ENCODE assay signal across 25 cellular contexts in the genomic region with DNA sequence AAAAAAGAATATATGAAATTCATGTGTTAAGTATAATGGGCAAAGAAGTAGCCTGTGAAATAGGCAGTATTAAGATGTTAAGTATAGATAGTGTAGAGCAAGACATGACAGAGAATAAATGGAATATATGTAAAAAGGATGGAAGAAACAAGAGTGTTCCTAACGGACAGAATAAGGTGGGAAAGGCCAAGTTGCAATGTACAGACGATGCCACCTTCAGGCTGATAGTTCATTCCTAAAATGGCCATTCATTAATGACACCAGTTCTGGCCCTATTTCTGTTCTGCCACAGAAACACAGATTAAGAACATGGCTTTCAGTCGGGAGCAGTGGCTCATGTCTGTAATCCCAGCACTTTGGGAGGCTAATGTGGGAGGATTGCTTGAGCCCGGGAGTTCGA. TPM values are rescaled to one million over a fixed set of nuclear protein-coding genes. Genes with fewer than 3 reads are reported as not detected.
DNase-seq lines count a peak whose midpoint lies in the region; ATAC-seq, FAIRE-seq and TF ChIP-seq lines count a peak whose summit lies in the region.
"Had no signal": no experiment of that assay in that cellular context is flagged by ENCODE, and none has a peak within 500 bp of the region (broad histone marks: within the 10 kb centered on the region; RNA-seq: fewer than 3 reads in every experiment).

No MANE protein-coding gene starts in this region.

- H3K4me2 ChIP-seq in HepG2 (ENCODE audit: low read depth, low read length) = no peak overlapping the region

- H3K27me3 ChIP-seq in HepG2 (ENCODE audit: control insufficient read depth in 1 of 2, insufficient read depth in 2 of 2, low read length in 2 of 2) (peaks cover 3 to 14% of the 10 kb centered on the region in 2 experiments; a peak in 4 of 5 replicates), right lobe of liver (no peaks in the 10 kb centered on the region)

- 66% methylated on average over 5 of the region's 5 CpGs for WGBS in HepG2 (ENCODE audit: low lambda C conversion rate)
- WGBS in right lobe of liver (ENCODE audit: insufficient coverage, low coverage, low lambda C conversion rate, missing lambda C conversion rate) = 76% methylated on average over 5 of the region's 5 CpGs

- no peak for DNase-seq in HepG2 (ENCODE audit: low spot score)
- DNase-seq in right lobe of liver = no peak
- DNase-seq in SK-MEL-5 (ENCODE audit: low read depth, low spot score) = peak; percentile 39
- no peak for DNase-seq in retinal pigment epithelial cell (ENCODE audit: low read depth)
- no peak for DNase-seq in foreskin fibroblast
- DNase-seq in superior temporal gyrus (ENCODE audit: extremely low spot score) = no peak
- no peak for DNase-seq in immature natural killer cell
- DNase-seq: activated CD4-positive, alpha-beta T cell treated with anti-CD3 and anti-CD28 coated beads, Interleukin-2, amount 50 U/mL, for 1 hour; activated CD8-positive, alpha-beta memory T cell treated with anti-CD3 and anti-CD28 coated beads, Interleukin-2, amount 50 U/mL, for 48 hours; activated naive CD4-positive, alpha-beta T cell; central memory CD4-positive, alpha-beta T cell; COR-L47; Karpas-422; left lung; NCI-H1436; NCI-H345; nephron progenitor cell; SHP77; trophoblast cell had no signal

- H3K4me3 Mint-ChIP-seq in immature natural killer cell = no peak overlapping the region
- H3K4me3 Mint-ChIP-seq: nephron progenitor cell; stimulated activated naive CD8-positive, alpha-beta T cell treated with anti-CD3 and anti-CD28 coated beads, Interleukin-15, Interleukin-2, amounts not matched to agents 100 ng/mL and 50 ng/mL, for 24 hours had no signal

- H3K27ac Mint-ChIP-seq in immature natural killer cell = no peak overlapping the region
- H3K27ac Mint-ChIP-seq: nephron progenitor cell; stimulated activated naive CD8-positive, alpha-beta T cell treated with anti-CD3 and anti-CD28 coated beads, Interleukin-15, Interleukin-2, amounts not matched to agents 100 ng/mL and 50 ng/mL, for 24 hours had no signal

- BruUV-seq in HepG2 (replicated peaks; lab: Mats Ljungman, UMichigan) = no TSS peak

- H3K4me3 ChIP-seq in HepG2 (replicated peaks in 1 of 3; ENCODE audit: insufficient read depth in 1 of 3, low read depth in 2 of 3, low read length in 3 of 3) = no peak overlapping the region
- H3K4me3 ChIP-seq in right lobe of liver = no peak overlapping the region
- no peak overlapping the region for H3K4me3 ChIP-seq in retinal pigment epithelial cell (ENCODE audit: low read length)
- H3K4me3 ChIP-seq in foreskin fibroblast (ENCODE audit: low read depth in 1 of 2, low read length in 2 of 2) = no peak overlapping the region
- H3K4me3 ChIP-seq: left lung, prostate gland, skin epidermis had no signal

- peaks cover 22 to 26% of the 10 kb centered on the region in 2 donors for H3K4me1 Mint-ChIP-seq in immature natural killer cell

- H3K27ac ChIP-seq in HepG2 (ENCODE audit: extremely low read length, insufficient read depth, low read length) = no peak overlapping the region
- no peak overlapping the region for H3K27ac ChIP-seq in right lobe of liver
- H3K27ac ChIP-seq: left lung, prostate gland, skin epidermis had no signal

- H3K36me3 ChIP-seq in HepG2 (replicated peaks in 1 of 2; ENCODE audit: control insufficient read depth in 1 of 2, insufficient read depth in 2 of 2, low read length in 2 of 2) (no peaks in the 10 kb centered on the region), right lobe of liver (no peaks in the 10 kb centered on the region)
- H3K36me3 ChIP-seq: left lung, prostate gland had no signal

- H3K9ac ChIP-seq in HepG2 (ENCODE audit: insufficient read depth, low read depth, low read length) = no peak overlapping the region

- H2AFZ ChIP-seq in HepG2 (ENCODE audit: low read length) = no peak overlapping the region

- in situ Hi-C loops in HepG2 (cut with HindIII; ENCODE audit: extremely low pct_ligation_motif_present, low pct_unique_long_range_greater_than_20kb) = no loop called here
- in situ Hi-C loops in SK-MEL-5 (cut with HindIII; ENCODE audit: low pct_unique_long_range_greater_than_20kb, low sequenced_read_pairs) = no loop called here

- ATAC-seq in HepG2 = peak; percentile 45; the same call in 2 of the 3 replicates
- no peak for ATAC-seq in right lobe of liver
- ATAC-seq: left lung had no signal

- POLR2A ChIA-PET in HepG2 (lab: Yijun Ruan, JAX) = no interaction called here

- no peak for TF ChIP-seq RAD21 in HepG2 (CRISPR knock-in tag; IDR thresholded peaks at IDR 0.05)

- no peak for FAIRE-seq in HepG2 (lab: Jason Lieb, UNC)

- H3K36me3 Mint-ChIP-seq in immature natural killer cell = peaks cover 1 to 9% (median 8%) of the 10 kb centered on the region in 3 donors

- TF ChIP-seq EP300 in HepG2 (IDR thresholded peaks at IDR 0.05; ENCODE audit: low read depth in 2 of 2, low read length in 2 of 2) (no peak), HepG2 (CRISPR knock-in tag; IDR thresholded peaks at IDR 0.05; ENCODE audit: borderline replicate concordance) (no peak)

- no peaks in the 10 kb centered on the region for H3K79me2 ChIP-seq in HepG2 (ENCODE audit: insufficient read depth, low read length)

- TF ChIP-seq POLR2A in HepG2 (IDR thresholded peaks at IDR 0.05; ENCODE audit: insufficient read depth in 1 of 2, low read depth in 2 of 2, low read length in 2 of 2) (no peak), right lobe of liver (IDR thresholded peaks at IDR 0.05) (no peak)

- intact Hi-C loops in HepG2 (cut with micrococcal nuclease; ENCODE audit: unreplicated experiment) = no loop called here
- intact Hi-C loops in right lobe of liver (cut with DNase I) = no loop called here

- peaks cover 0 to 10% (median 5%) of the 10 kb centered on the region in 3 donors for H3K27me3 Mint-ChIP-seq in immature natural killer cell (ENCODE audit: low read depth in 3 of 3)

- TF ChIP-seq CTCF in HepG2 (CRISPR knock-in tag; IDR thresholded peaks at IDR 0.05) (peak; percentile 40), right lobe of liver (IDR thresholded peaks at IDR 0.05) (no peak), LNCAP (IDR thresholded peaks at IDR 0.05) (peak; percentile 38; the same call in 1 of the 2 replicates), retinal pigment epithelial cell (conservative IDR thresholded peaks at IDR 0.05; ENCODE audit: low read depth, low read length) (peak; percentile 1), foreskin fibroblast (IDR thresholded peaks at IDR 0.05; ENCODE audit: low read depth, low read length) (no peak)

- no peaks in the 10 kb centered on the region for H3K9me3 Mint-ChIP-seq in immature natural killer cell
- H3K9me3 Mint-ChIP-seq: stimulated activated naive CD8-positive, alpha-beta T cell treated with anti-CD3 and anti-CD28 coated beads, Interleukin-15, Interleukin-2, amounts not matched to agents 100 ng/mL and 50 ng/mL, for 24 hours had no signal

- peaks cover 18% of the 10 kb centered on the region for H3K4me1 ChIP-seq in HepG2 (ENCODE audit: insufficient read depth, low read length)
- peaks cover 0 to 11% (median 0%) of the 10 kb centered on the region in 4 donors for H3K4me1 ChIP-seq in right lobe of liver

- no peaks in the 10 kb centered on the region for H3K9me3 ChIP-seq in HepG2 (ENCODE audit: low read length)
- no peaks in the 10 kb centered on the region for H3K9me3 ChIP-seq in right lobe of liver
- H3K9me3 ChIP-seq: left lung, prostate gland had no signal

- CTCF ChIA-PET in HepG2 (lab: Yijun Ruan, JAX; ENCODE audit: low intra/inter-chr PET ratio, low total read pairs) = no interaction called here

- H4K20me1 ChIP-seq in HepG2 (ENCODE audit: insufficient read depth, low read length) = no peaks in the 10 kb centered on the region

RNA-seq across cellular contexts. Expression of a gene that starts 4.4 kb away (rescaled TPM):
- total RNA-seq in HepG2 (2016; rRNA removed; fragmentation: Illumina TruSeq; extraction: Trizol) = not detected in 2 replicates
- total RNA-seq in HepG2 (2016; cell fraction: cytosol; rRNA removed; fragmentation: Illumina TruSeq; extraction: Trizol; ENCODE audit: low read depth) = not detected in 2 replicates
- total RNA-seq in HepG2 (2016; cell fraction: insoluble cytoplasmic fraction; rRNA removed; fragmentation: Illumina TruSeq; extraction: Trizol) = 0.02 TPM in 1 of 2 replicates, not detected in the other
- total RNA-seq in HepG2 (2016; cell fraction: membrane; rRNA removed; fragmentation: Illumina TruSeq; extraction: Trizol) = not detected in 2 replicates
- not detected in 2 replicates for total RNA-seq in HepG2 (2016; cell fraction: nucleus; rRNA removed; fragmentation: Illumina TruSeq; extraction: Trizol)
- 0.01 TPM in 1 of 2 replicates, not detected in the other for polyA plus RNA-seq in HepG2 (2011; rRNA removed)
- 0.01 TPM in 1 of 2 replicates, not detected in the other for polyA plus RNA-seq in HepG2 (2011; cell fraction: cytosol; rRNA removed)
- polyA plus RNA-seq in HepG2 (2011; cell fraction: nucleus; rRNA removed) = 0.03 TPM in 1 of 2 replicates, not detected in the other
- not detected in 2 replicates for polyA plus RNA-seq in HepG2 (2012)
- polyA plus RNA-seq in HepG2 (2016; cell fraction: cytosol; fragmentation: Illumina TruSeq; extraction: Trizol; ENCODE audit: low read depth) = not detected in 2 replicates
- not detected in 2 replicates for polyA plus RNA-seq in HepG2 (2016; cell fraction: insoluble cytoplasmic fraction; fragmentation: Illumina TruSeq; extraction: Trizol; ENCODE audit: low read depth)
- polyA plus RNA-seq in HepG2 (2016; cell fraction: membrane; fragmentation: Illumina TruSeq; extraction: Trizol; ENCODE audit: low read depth) = not detected in 2 replicates
- polyA plus RNA-seq in HepG2 (2016; cell fraction: nucleus; fragmentation: Illumina TruSeq; extraction: Trizol; ENCODE audit: insufficient read depth, low read depth) = not detected in 2 replicates
- polyA minus RNA-seq in HepG2 (2011; rRNA and poly(A)+ RNA removed; ENCODE audit: low replicate concordance) = not detected in 2 replicates
- not detected in 2 replicates for polyA minus RNA-seq in HepG2 (2011; cell fraction: cytosol; rRNA and poly(A)+ RNA removed)
- polyA minus RNA-seq in HepG2 (2011; cell fraction: nucleus; rRNA and poly(A)+ RNA removed) = not detected in 2 replicates
- total RNA-seq in right lobe of liver = not detected
- not detected in 2 replicates for total RNA-seq in SK-MEL-5 (2014; rRNA removed; shearing (Covaris generic))
- polyA plus RNA-seq in SK-MEL-5 (2015; cell fraction: cytosol; rRNA removed) = 0.05 and 0.07 TPM in 2 replicates
- polyA plus RNA-seq in SK-MEL-5 (2015; cell fraction: nucleus; rRNA removed) = not detected in 2 replicates
- polyA plus RNA-seq in immature natural killer cell = not detected
- total RNA-seq: G401; T-helper 1 cell treated with Interleukin-12 subunit alpha and Interleukin-12 subunit beta and Interleukin-4 antibody, amounts not matched to agents 30 ng/mL and 1 ng/mL, for 36 hours had no signal

RNA-seq across cellular contexts. Expression of a gene that starts 24.7 kb away (rescaled TPM):
- total RNA-seq in HepG2 (2016; rRNA removed; fragmentation: Illumina TruSeq; extraction: Trizol) (41.9 and 46.1 TPM in 2 replicates), right lobe of liver (1 to 10 TPM; 4.2 to 7.9 (median 5.6) TPM)
- total RNA-seq in HepG2 (2016; cell fraction: cytosol; rRNA removed; fragmentation: Illumina TruSeq; extraction: Trizol; ENCODE audit: low read depth) = 6.3 and 8.7 TPM in 2 replicates
- total RNA-seq in HepG2 (2016; cell fraction: insoluble cytoplasmic fraction; rRNA removed; fragmentation: Illumina TruSeq; extraction: Trizol) = 39.7 and 43.1 TPM in 2 replicates
- total RNA-seq in HepG2 (2016; cell fraction: membrane; rRNA removed; fragmentation: Illumina TruSeq; extraction: Trizol) = 20.5 and 24.7 TPM in 2 replicates
- 46.6 and 56.2 TPM in 2 replicates for total RNA-seq in HepG2 (2016; cell fraction: nucleus; rRNA removed; fragmentation: Illumina TruSeq; extraction: Trizol)
- polyA plus RNA-seq in HepG2 (2011; rRNA removed) (34.1 and 37.5 TPM in 2 replicates), immature natural killer cell (10 to 100 TPM in 2 of 3 donors, 1 to 10 TPM in 1; 7.8 to 18.5 (median 11.8) TPM)
- 18.9 and 23.2 TPM in 2 replicates for polyA plus RNA-seq in HepG2 (2011; cell fraction: cytosol; rRNA removed)
- polyA plus RNA-seq in HepG2 (2011; cell fraction: nucleus; rRNA removed) = 33.7 and 34.5 TPM in 2 replicates
- polyA plus RNA-seq in HepG2 (2012) = 22.8 and 28.5 TPM in 2 replicates
- polyA plus RNA-seq in HepG2 (2016; cell fraction: cytosol; fragmentation: Illumina TruSeq; extraction: Trizol; ENCODE audit: low read depth) = 3.6 and 4.4 TPM in 2 replicates
- polyA plus RNA-seq in HepG2 (2016; cell fraction: insoluble cytoplasmic fraction; fragmentation: Illumina TruSeq; extraction: Trizol; ENCODE audit: low read depth) = 29.4 and 30.0 TPM in 2 replicates
- polyA plus RNA-seq in HepG2 (2016; cell fraction: membrane; fragmentation: Illumina TruSeq; extraction: Trizol; ENCODE audit: low read depth) = 8.0 and 8.8 TPM in 2 replicates
- 66.0 and 78.7 TPM in 2 replicates for polyA plus RNA-seq in HepG2 (2016; cell fraction: nucleus; fragmentation: Illumina TruSeq; extraction: Trizol; ENCODE audit: insufficient read depth, low read depth)
- 21.4 and 27.9 TPM in 2 replicates for polyA minus RNA-seq in HepG2 (2011; rRNA and poly(A)+ RNA removed; ENCODE audit: low replicate concordance)
- polyA minus RNA-seq in HepG2 (2011; cell fraction: cytosol; rRNA and poly(A)+ RNA removed) = 32.0 and 35.8 TPM in 2 replicates
- 67.1 and 71.6 TPM in 2 replicates for polyA minus RNA-seq in HepG2 (2011; cell fraction: nucleus; rRNA and poly(A)+ RNA removed)
- 44.3 and 51.4 TPM in 2 replicates for total RNA-seq in SK-MEL-5 (2014; rRNA removed; shearing (Covaris generic))
- 26.2 and 28.6 TPM in 2 replicates for polyA plus RNA-seq in SK-MEL-5 (2015; cell fraction: cytosol; rRNA removed)
- polyA plus RNA-seq in SK-MEL-5 (2015; cell fraction: nucleus; rRNA removed) = 48.2 and 66.4 TPM in 2 replicates

RNA-seq across cellular contexts. Expression of a gene that starts 24.9 kb away (rescaled TPM):
- 61.9 and 108 TPM in 2 replicates for total RNA-seq in HepG2 (2016; rRNA removed; fragmentation: Illumina TruSeq; extraction: Trizol)
- 4.9 and 7.7 TPM in 2 replicates for total RNA-seq in HepG2 (2016; cell fraction: cytosol; rRNA removed; fragmentation: Illumina TruSeq; extraction: Trizol; ENCODE audit: low read depth)
- 64.8 and 104 TPM in 2 replicates for total RNA-seq in HepG2 (2016; cell fraction: insoluble cytoplasmic fraction; rRNA removed; fragmentation: Illumina TruSeq; extraction: Trizol)
- 12.6 and 18.7 TPM in 2 replicates for total RNA-seq in HepG2 (2016; cell fraction: membrane; rRNA removed; fragmentation: Illumina TruSeq; extraction: Trizol)
- total RNA-seq in HepG2 (2016; cell fraction: nucleus; rRNA removed; fragmentation: Illumina TruSeq; extraction: Trizol) = 52.9 and 64.2 TPM in 2 replicates
- 8.1 and 14.8 TPM in 2 replicates for polyA plus RNA-seq in HepG2 (2011; rRNA removed)
- 5.0 and 5.3 TPM in 2 replicates for polyA plus RNA-seq in HepG2 (2011; cell fraction: cytosol; rRNA removed)
- 6.4 and 6.5 TPM in 2 replicates for polyA plus RNA-seq in HepG2 (2011; cell fraction: nucleus; rRNA removed)
- 6.4 and 16.4 TPM in 2 replicates for polyA plus RNA-seq in HepG2 (2012)
- polyA plus RNA-seq in HepG2 (2016; cell fraction: cytosol; fragmentation: Illumina TruSeq; extraction: Trizol; ENCODE audit: low read depth) = 1.6 and 2.1 TPM in 2 replicates
- polyA plus RNA-seq in HepG2 (2016; cell fraction: insoluble cytoplasmic fraction; fragmentation: Illumina TruSeq; extraction: Trizol; ENCODE audit: low read depth) = 63.0 and 65.6 TPM in 2 replicates
- polyA plus RNA-seq in HepG2 (2016; cell fraction: membrane; fragmentation: Illumina TruSeq; extraction: Trizol; ENCODE audit: low read depth) = 3.4 and 4.5 TPM in 2 replicates
- 38.6 and 39.2 TPM in 2 replicates for polyA plus RNA-seq in HepG2 (2016; cell fraction: nucleus; fragmentation: Illumina TruSeq; extraction: Trizol; ENCODE audit: insufficient read depth, low read depth)
- polyA minus RNA-seq in HepG2 (2011; rRNA and poly(A)+ RNA removed; ENCODE audit: low replicate concordance) = 5.1 and 25.2 TPM in 2 replicates
- 8.3 and 13.0 TPM in 2 replicates for polyA minus RNA-seq in HepG2 (2011; cell fraction: cytosol; rRNA and poly(A)+ RNA removed)
- polyA minus RNA-seq in HepG2 (2011; cell fraction: nucleus; rRNA and poly(A)+ RNA removed) = 27.6 and 52.7 TPM in 2 replicates
- total RNA-seq in right lobe of liver = 1 to 10 TPM in 3 of 6 experiments, under 1 TPM in 2, not detected in 1; 0.44 to 2.5 (median 1.3) TPM
- 41.3 and 45.1 TPM in 2 replicates for total RNA-seq in SK-MEL-5 (2014; rRNA removed; shearing (Covaris generic))
- 26.6 and 31.9 TPM in 2 replicates for polyA plus RNA-seq in SK-MEL-5 (2015; cell fraction: cytosol; rRNA removed)
- polyA plus RNA-seq in SK-MEL-5 (2015; cell fraction: nucleus; rRNA removed) = 47.9 and 71.4 TPM in 2 replicates
- polyA plus RNA-seq in immature natural killer cell = 1 to 10 TPM in 1 of 3 donors, under 1 TPM in 1, not detected in 1; 0.54 to 1.5 TPM

Comparison
In these comparisons a context has a peak if more than half of its experiments do, and no peak if none do; other contexts are left out.
1. CTCF ChIP-seq: peak in HepG2 (single experiment), LNCAP (single experiment) and retinal pigment epithelial cell (single experiment); none in right lobe of liver (0 of 4) and foreskin fibroblast (single experiment).